10 cellular contexts compared by ENCODE assay signal in the genomic region with DNA sequence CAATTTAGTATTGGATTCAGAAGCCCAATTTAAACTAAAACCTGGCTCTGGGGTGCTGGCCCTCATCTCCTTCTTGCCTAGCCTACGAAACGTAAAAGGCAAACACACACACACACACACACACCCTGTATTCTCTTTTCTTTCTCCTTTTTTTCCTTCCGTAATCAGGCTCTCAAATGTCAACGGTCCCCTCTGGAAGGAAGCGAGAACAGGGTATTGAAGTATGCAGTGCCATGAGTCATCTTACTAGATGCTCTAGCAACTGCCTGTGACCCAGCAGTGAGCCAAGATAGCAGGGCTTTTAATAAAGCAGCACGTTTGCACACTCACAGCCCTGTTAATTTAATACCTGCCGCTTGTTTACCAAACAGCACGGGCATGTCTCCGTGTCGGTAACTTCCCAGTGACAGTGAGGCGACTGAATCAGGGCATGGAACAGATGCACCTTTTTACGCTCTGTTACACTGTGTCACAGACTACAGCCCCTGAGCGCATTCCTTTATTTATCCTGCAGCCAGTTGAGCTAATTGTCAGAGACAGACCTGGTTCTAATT.
DNase-seq lines count a peak whose midpoint lies in the region; ATAC-seq and TF ChIP-seq lines count a peak whose summit lies in the region.
"Had no signal": no experiment of that assay in that cellular context is flagged by ENCODE, and none has a peak within 500 bp of the region (broad histone marks: within the 10 kb centered on the region; RNA-seq: fewer than 3 reads in every experiment).

No MANE protein-coding gene starts in this region.

- peaks cover 53% of the 10 kb centered on the region for H3K4me1 ChIP-seq in DND-41 (ENCODE audit: insufficient read depth, low read length)
- no peaks in the 10 kb centered on the region for H3K4me1 ChIP-seq in CD8-positive, alpha-beta memory T cell (ENCODE audit: insufficient read depth, low read length)

- CTCF ChIA-PET in CD8-positive, alpha-beta memory T cell (lab: Charles Lee): no interaction called here

- no peak overlapping the region for H3K4me3 ChIP-seq in DND-41 (ENCODE audit: low read depth in 1 of 2, low read length in 2 of 2)
- H3K4me3 ChIP-seq in CD8-positive, alpha-beta memory T cell (ENCODE audit: low read length): no peak overlapping the region

- H3K79me2 ChIP-seq in DND-41 (ENCODE audit: insufficient read depth, low read length): no peaks in the 10 kb centered on the region

- H3K9ac ChIP-seq in DND-41 (ENCODE audit: low read depth, low read length): no peak overlapping the region

- H2AFZ ChIP-seq in DND-41 (ENCODE audit: low read depth, low read length): no peak overlapping the region

- peak overlapping the region; percentile 89 for H3K27ac Mint-ChIP-seq in osteocyte (ENCODE audit: unreplicated experiment)
- H3K27ac Mint-ChIP-seq in CD8-positive, alpha-beta memory T cell: no peak overlapping the region
- H3K27ac Mint-ChIP-seq: natural killer cell had no signal

- POLR2A ChIA-PET in CD8-positive, alpha-beta memory T cell (lab: Charles Lee): no interaction called here

- H3K36me3 ChIP-seq in DND-41 (ENCODE audit: insufficient read depth, low read length): no peaks in the 10 kb centered on the region
- no peaks in the 10 kb centered on the region for H3K36me3 ChIP-seq in CD8-positive, alpha-beta memory T cell (ENCODE audit: insufficient read depth, low read length)

- peak overlapping the region; percentile 37 for H3K4me3 Mint-ChIP-seq in osteocyte (ENCODE audit: unreplicated experiment)
- H3K4me3 Mint-ChIP-seq in CD8-positive, alpha-beta memory T cell: no peak overlapping the region
- H3K4me3 Mint-ChIP-seq: natural killer cell had no signal

- H3K9me3 ChIP-seq in DND-41 (ENCODE audit: insufficient read depth, low read length, severe bottlenecking): no peaks in the 10 kb centered on the region
- no peaks in the 10 kb centered on the region for H3K9me3 ChIP-seq in CD8-positive, alpha-beta memory T cell (ENCODE audit: low read length)

- peaks cover 72% of the 10 kb centered on the region for H3K4me1 Mint-ChIP-seq in osteocyte (ENCODE audit: unreplicated experiment)
- H3K4me1 Mint-ChIP-seq in CD8-positive, alpha-beta memory T cell: no peaks in the 10 kb centered on the region

- ATAC-seq in DND-41 (ENCODE audit: insufficient read depth, low read depth) (no peak), esophagus mucosa (peak; percentile 64), GM19463 (IDR thresholded peaks at IDR 0.05; ENCODE audit: unreplicated experiment) (no peak), GM21723 (IDR thresholded peaks at IDR 0.05; ENCODE audit: unreplicated experiment) (no peak), GM21515 (IDR thresholded peaks at IDR 0.05; ENCODE audit: unreplicated experiment) (no peak)

- H3K4me2 ChIP-seq in DND-41 (ENCODE audit: insufficient read depth, low read length): no peak overlapping the region

- peaks cover 4% of the 10 kb centered on the region for H3K36me3 Mint-ChIP-seq in osteocyte (ENCODE audit: unreplicated experiment)
- no peaks in the 10 kb centered on the region for H3K36me3 Mint-ChIP-seq in CD8-positive, alpha-beta memory T cell
- H3K36me3 Mint-ChIP-seq: natural killer cell had no signal

- DNase-seq in DND-41: no peak
- DNase-seq in NCI-H345 treated with DMSO at 0.1 percent for 48 hours (lab: John Stamatoyannopoulos, UW; ENCODE audit: unreplicated experiment): peak; percentile 18
- DNase-seq in osteocyte (ENCODE audit: extremely low spot score, unreplicated experiment): no peak
- DNase-seq in CD8-positive, alpha-beta memory T cell: no peak
- DNase-seq: activated CD4-positive, alpha-beta T cell treated with anti-CD3 and anti-CD28 coated beads for 4 hours; natural killer cell had no signal

- no peaks in the 10 kb centered on the region for H4K20me1 ChIP-seq in DND-41 (ENCODE audit: insufficient read depth, low read length)

- H3K27ac ChIP-seq in DND-41 (ENCODE audit: low read length): peak overlapping the region; percentile 63; the same call in 1 of the 2 replicates
- H3K27ac ChIP-seq in CD8-positive, alpha-beta memory T cell (ENCODE audit: low read depth, low read length): no peak overlapping the region

- no peaks in the 10 kb centered on the region for H3K9me3 Mint-ChIP-seq in osteocyte (ENCODE audit: unreplicated experiment)
- peaks cover 4 to 21% (median 7%) of the 10 kb centered on the region in 5 donors for H3K9me3 Mint-ChIP-seq in CD8-positive, alpha-beta memory T cell
- H3K9me3 Mint-ChIP-seq: natural killer cell had no signal

- TF ChIP-seq CTCF in DND-41 (IDR thresholded peaks at IDR 0.05; ENCODE audit: borderline replicate concordance, extremely low read depth, low read length, poor library complexity, severe bottlenecking): no peak
- no peak for TF ChIP-seq CTCF in osteocyte (IDR thresholded peaks at IDR 0.05)

- no peaks in the 10 kb centered on the region for H3K27me3 Mint-ChIP-seq in osteocyte (ENCODE audit: unreplicated experiment)
- no peaks in the 10 kb centered on the region for H3K27me3 Mint-ChIP-seq in CD8-positive, alpha-beta memory T cell

- H3K27me3 ChIP-seq in DND-41 (ENCODE audit: insufficient read depth, low read length, poor library complexity): no peaks in the 10 kb centered on the region
- H3K27me3 ChIP-seq in CD8-positive, alpha-beta memory T cell (ENCODE audit: insufficient read depth, low read length, poor library complexity, severe bottlenecking): no peaks in the 10 kb centered on the region
